ENCODE assay signal across 9 cellular contexts in genomic region chr6:42404494-42404893, GRCh38. TPM values are rescaled to one million over a fixed set of nuclear protein-coding genes. Genes with fewer than 3 reads are reported as not detected.
A peak's percentile ranks its signal among the peaks of the same experiment; 100 is the strongest.
DNase-seq lines count a peak whose midpoint lies in the region; ATAC-seq and TF ChIP-seq lines count a peak whose summit lies in the region.
"Had no signal": no experiment of that assay in that cellular context is flagged by ENCODE, and none has a peak within 500 bp of the region (broad histone marks: within the 10 kb centered on the region; RNA-seq: fewer than 3 reads in every experiment).

No MANE protein-coding gene starts in this region.

- WGBS in hepatocyte (ENCODE audit: low lambda C conversion rate, missing lambda C conversion rate): 23% methylated on average over 5 of the region's 5 CpGs

- peak; percentile 41 for DNase-seq in activated T-cell treated with anti-CD3 and anti-CD28 coated beads, Interleukin-2, amount 50 U/mL, for 4 hours
- no peak for DNase-seq in activated T-cell treated with anti-CD3 and anti-CD28 coated beads, Interleukin-2, amount 50 U/mL, for 1 hour
- peak; percentile 61 for DNase-seq in activated naive CD4-positive, alpha-beta T cell treated with anti-CD3 and anti-CD28 coated beads for 36 hours
- DNase-seq in hepatocyte (ENCODE audit: low spot score) (peak; percentile 80), BE2C (no peak)

- intact Hi-C loops in activated naive CD4-positive, alpha-beta T cell treated with anti-CD3 and anti-CD28 coated beads for 36 hours (cut with micrococcal nuclease): loop anchor here (5.0 kb wide), 1 partner anchor 143 kb away; no protein-coding TSS in a partner anchor

- H3K27me3 Mint-ChIP-seq in activated T-cell treated with anti-CD3 and anti-CD28 coated beads, Interleukin-2, amount 50 U/mL, for 4 hours (ENCODE audit: low read depth): no peaks in the 10 kb centered on the region
- H3K27me3 Mint-ChIP-seq in activated naive CD4-positive, alpha-beta T cell treated with anti-CD3 and anti-CD28 coated beads for 36 hours (ENCODE audit: low read depth): no peaks in the 10 kb centered on the region
- no peaks in the 10 kb centered on the region for H3K27me3 Mint-ChIP-seq in stimulated activated naive CD8-positive, alpha-beta T cell treated with anti-CD3 and anti-CD28 coated beads, Interleukin-15, Interleukin-2, amounts not matched to agents 100 ng/mL and 50 ng/mL, for 24 hours
- H3K27me3 Mint-ChIP-seq: B cell had no signal

- no peaks in the 10 kb centered on the region for H3K9me3 Mint-ChIP-seq in activated T-cell treated with anti-CD3 and anti-CD28 coated beads, Interleukin-2, amount 50 U/mL, for 4 hours
- no peaks in the 10 kb centered on the region for H3K9me3 Mint-ChIP-seq in activated naive CD4-positive, alpha-beta T cell treated with anti-CD3 and anti-CD28 coated beads for 36 hours
- no peaks in the 10 kb centered on the region for H3K9me3 Mint-ChIP-seq in stimulated activated naive CD8-positive, alpha-beta T cell treated with anti-CD3 and anti-CD28 coated beads, Interleukin-15, Interleukin-2, amounts not matched to agents 100 ng/mL and 50 ng/mL, for 24 hours

- H3K9me3 ChIP-seq in hepatocyte (ENCODE audit: low read depth): no peaks in the 10 kb centered on the region
- H3K9me3 ChIP-seq in BE2C: no peaks in the 10 kb centered on the region

- H3K27me3 ChIP-seq in hepatocyte (no peaks in the 10 kb centered on the region), BE2C (no peaks in the 10 kb centered on the region)

- H3K4me1 Mint-ChIP-seq in activated T-cell treated with anti-CD3 and anti-CD28 coated beads, Interleukin-2, amount 50 U/mL, for 4 hours (ENCODE audit: low read depth): peaks cover 77% of the 10 kb centered on the region
- peaks cover 64% of the 10 kb centered on the region for H3K4me1 Mint-ChIP-seq in activated naive CD4-positive, alpha-beta T cell treated with anti-CD3 and anti-CD28 coated beads for 36 hours (ENCODE audit: low read depth)
- H3K4me1 Mint-ChIP-seq in stimulated activated naive CD8-positive, alpha-beta T cell treated with anti-CD3 and anti-CD28 coated beads, Interleukin-15, Interleukin-2, amounts not matched to agents 100 ng/mL and 50 ng/mL, for 24 hours (ENCODE audit: low read depth): peaks cover 78% of the 10 kb centered on the region

- H3K27ac Mint-ChIP-seq in activated naive CD4-positive, alpha-beta T cell treated with anti-CD3 and anti-CD28 coated beads for 36 hours: peak overlapping the region; percentile 47
- H3K27ac Mint-ChIP-seq in stimulated activated naive CD8-positive, alpha-beta T cell treated with anti-CD3 and anti-CD28 coated beads, Interleukin-15, Interleukin-2, amounts not matched to agents 100 ng/mL and 50 ng/mL, for 24 hours: peak overlapping the region; percentile 53
- H3K27ac Mint-ChIP-seq: B cell had no signal

- ATAC-seq in activated T-cell treated with anti-CD3 and anti-CD28 coated beads, Interleukin-2, amount 50 U/mL, for 4 hours: peak; percentile 62 to 72
- no peak for ATAC-seq in HG02623 (IDR thresholded peaks at IDR 0.05; ENCODE audit: unreplicated experiment)
- ATAC-seq in GM18498 (IDR thresholded peaks at IDR 0.05; ENCODE audit: unreplicated experiment): no peak

- H3K4me1 ChIP-seq in hepatocyte (ENCODE audit: insufficient read depth) (peaks cover 17% of the 10 kb centered on the region), BE2C (peaks cover 3% of the 10 kb centered on the region; the same call in 1 of the 2 replicates)

- peak overlapping the region; percentile 54 for H3K4me3 Mint-ChIP-seq in activated T-cell treated with anti-CD3 and anti-CD28 coated beads, Interleukin-2, amount 50 U/mL, for 4 hours
- no peak overlapping the region for H3K4me3 Mint-ChIP-seq in activated naive CD4-positive, alpha-beta T cell treated with anti-CD3 and anti-CD28 coated beads for 36 hours
- H3K4me3 Mint-ChIP-seq in stimulated activated naive CD8-positive, alpha-beta T cell treated with anti-CD3 and anti-CD28 coated beads, Interleukin-15, Interleukin-2, amounts not matched to agents 100 ng/mL and 50 ng/mL, for 24 hours: peak overlapping the region; percentile 35
- H3K4me3 Mint-ChIP-seq: B cell had no signal

- H4K20me1 ChIP-seq in hepatocyte (ENCODE audit: insufficient read depth, poor library complexity, severe bottlenecking): peaks cover 3% of the 10 kb centered on the region

- TF ChIP-seq CTCF in hepatocyte (IDR thresholded peaks at IDR 0.05; ENCODE audit: poor library complexity) (no peak), BE2C (IDR thresholded peaks at IDR 0.05; ENCODE audit: low read depth, low read length) (no peak)

- peaks cover 69% of the 10 kb centered on the region for H3K79me2 ChIP-seq in hepatocyte

- CTCF ChIA-PET in activated naive CD4-positive, alpha-beta T cell treated with anti-CD3 and anti-CD28 coated beads for 36 hours (lab: Charles Lee): interaction anchor here (0.8 to 4.2 kb wide), 4 partner anchors 15 to 144 kb away, joined by 3 to 29 read pairs (median 4); no protein-coding TSS in a partner anchor

- no peak overlapping the region for H2AFZ ChIP-seq in hepatocyte

- peaks cover 3% of the 10 kb centered on the region for H3K36me3 Mint-ChIP-seq in activated T-cell treated with anti-CD3 and anti-CD28 coated beads, Interleukin-2, amount 50 U/mL, for 4 hours (ENCODE audit: insufficient read depth)
- H3K36me3 Mint-ChIP-seq in activated naive CD4-positive, alpha-beta T cell treated with anti-CD3 and anti-CD28 coated beads for 36 hours (ENCODE audit: low read depth): no peaks in the 10 kb centered on the region
- no peaks in the 10 kb centered on the region for H3K36me3 Mint-ChIP-seq in stimulated activated naive CD8-positive, alpha-beta T cell treated with anti-CD3 and anti-CD28 coated beads, Interleukin-15, Interleukin-2, amounts not matched to agents 100 ng/mL and 50 ng/mL, for 24 hours (ENCODE audit: low read depth)

- no peaks in the 10 kb centered on the region for H3K9me2 ChIP-seq in hepatocyte (replicated peaks; ENCODE audit: insufficient read depth)

- no peak overlapping the region for H3K4me3 ChIP-seq in hepatocyte
- no peak overlapping the region for H3K4me3 ChIP-seq in BE2C (ENCODE audit: low read depth, low read length)

- H3K4me2 ChIP-seq in hepatocyte: peak overlapping the region; percentile 12

- peak overlapping the region; percentile 69 for H3K27ac ChIP-seq in hepatocyte

- H3K36me3 ChIP-seq in hepatocyte (replicated peaks; ENCODE audit: insufficient read depth, low read depth) (no peaks in the 10 kb centered on the region), BE2C (no peaks in the 10 kb centered on the region)

RNA-seq across cellular contexts. Expression of gene TRERF1, which starts 47.2 kb away (rescaled TPM):
- total RNA-seq in activated T-cell treated with anti-CD3 and anti-CD28 coated beads, Interleukin-2, amount 50 U/mL, for 4 hours: 1 to 10 TPM; 8.9 to 9.4 (median 9.0) TPM
- 1 to 10 TPM; 6.7 to 6.9 TPM for total RNA-seq in activated naive CD4-positive, alpha-beta T cell treated with anti-CD3 and anti-CD28 coated beads for 36 hours
- 3.1 and 5.1 TPM in 2 replicates for total RNA-seq in hepatocyte
- polyA plus RNA-seq in hepatocyte: 3.2 and 5.2 TPM in 2 replicates
- polyA plus RNA-seq in BE2C (2012; ENCODE audit: insufficient read depth, insufficient read length, low read depth): 7.2 TPM

Comparison
In these comparisons a context has a peak if more than half of its experiments do, and no peak if none do; other contexts are left out.
1. DNase-seq: peak in activated T-cell treated with anti-CD3 and anti-CD28 coated beads, Interleukin-2, amount 50 U/mL, for 4 hours (single experiment), activated naive CD4-positive, alpha-beta T cell treated with anti-CD3 and anti-CD28 coated beads for 36 hours (single experiment) and hepatocyte (single experiment); none in activated T-cell treated with anti-CD3 and anti-CD28 coated beads, Interleukin-2, amount 50 U/mL, for 1 hour (single experiment) and BE2C (single experiment).
2. ATAC-seq: peak in activated T-cell treated with anti-CD3 and anti-CD28 coated beads, Interleukin-2, amount 50 U/mL, for 4 hours (2 of 2); none in HG02623 (single experiment) and GM18498 (single experiment).